33 cellular contexts compared by ENCODE assay signal in the genomic region with DNA sequence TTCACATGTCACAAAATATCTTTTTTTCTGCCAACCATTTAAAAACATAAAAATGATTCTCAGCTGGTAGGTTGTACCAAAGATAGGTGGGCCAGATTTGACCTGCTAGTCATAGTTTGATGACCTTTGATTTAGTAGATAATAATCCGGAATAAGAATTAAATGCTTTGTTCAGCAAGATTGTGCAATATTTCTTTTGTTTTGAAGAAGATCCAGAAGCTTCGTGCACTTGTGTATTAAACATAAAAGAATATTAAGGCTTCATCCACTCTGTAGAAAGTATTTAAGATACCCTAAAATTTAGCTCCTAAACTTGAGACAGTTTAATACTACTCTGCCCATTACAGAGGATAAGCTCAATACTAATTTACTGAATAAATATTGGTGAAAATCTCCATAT.
"Had no signal": no experiment of that assay in that cellular context is flagged by ENCODE, and none has a peak within 500 bp of the region (broad histone marks: within the 10 kb centered on the region; RNA-seq: fewer than 3 reads in every experiment).

No MANE protein-coding gene starts in this region.

- H3K4me3 ChIP-seq: adrenal gland, ascending aorta, body of pancreas, breast epithelium, cardiac muscle cell had no signal

- H3K9me3 ChIP-seq: adrenal gland, body of pancreas had no signal

- H3K27me3 ChIP-seq: adrenal gland, ascending aorta, body of pancreas, brain microvascular endothelial cell, breast epithelium, cardiac muscle cell had no signal

- DNase-seq: activated effector memory CD4-positive, alpha-beta T cell treated with anti-CD3 and anti-CD28 coated beads, Interleukin-2, amount 50 U/mL, for 16 hours; activated effector memory CD4-positive, alpha-beta T cell treated with Interleukin-2 at 50 U/mL for 16 hours; activated gamma-delta T cell; activated gamma-delta T cell treated with Interleukin-2 at 50 U/mL for 16 hours; activated naive CD4-positive, alpha-beta T cell; activated naive CD4-positive, alpha-beta T cell treated with anti-CD3 and anti-CD28 coated beads for 36 hours; activated naive CD4-positive, alpha-beta T cell treated with anti-CD3 and anti-CD28 coated beads, Interleukin-2, amount 10 ng/mL, durations not matched to agents 7 days and 5 days; activated naive CD4-positive, alpha-beta T cell treated with anti-CD3 and anti-CD28 coated beads, Interleukin-2, amount 50 U/mL, for 16 hours; activated naive CD4-positive, alpha-beta T cell treated with Interleukin-2 at 50 U/mL for 16 hours; activated naive CD8-positive, alpha-beta T cell treated with anti-CD3 and anti-CD28 coated beads for 36 hours; activated naive CD8-positive, alpha-beta T cell treated with anti-CD3 and anti-CD28 coated beads, Interleukin-2, amount 10 ng/mL, durations not matched to agents 7 days and 5 days; activated naive CD8-positive, alpha-beta T cell treated with anti-CD3 and anti-CD28 coated beads, Interleukin-2, amount 50 U/mL, for 24 hours; activated T-cell treated with anti-CD3 and anti-CD28 coated beads, Interleukin-2, amount 50 U/mL, for 24 hours; activated T-cell treated with anti-CD3 and anti-CD28 coated beads, Interleukin-2, amount 50 U/mL, for 4 hours; activated T-cell treated with anti-CD3 and anti-CD28 coated beads, Interleukin-2, amount 50 U/mL, for 48 hours; activated T-cell treated with anti-CD3 and anti-CD28 coated beads, Interleukin-2, amount 50 U/mL, for 72 hours; adrenal gland; amniotic stem cell; amygdala; anterior cingulate cortex; aorta; body of pancreas; brain microvascular endothelial cell; caudate nucleus; central memory CD4-positive, alpha-beta T cell; cerebellar nuclear complex had no signal

- H3K36me3 ChIP-seq: adrenal gland, brain microvascular endothelial cell, breast epithelium, cardiac muscle cell had no signal

- H3K4me1 ChIP-seq: adrenal gland, ascending aorta, body of pancreas, breast epithelium had no signal

- H3K27ac ChIP-seq: adrenal gland, ascending aorta, body of pancreas, brain microvascular endothelial cell, breast epithelium, cardiac muscle cell had no signal

- ATAC-seq: activated naive CD4-positive, alpha-beta T cell treated with anti-CD3 and anti-CD28 coated beads, Interleukin-2, amount 50 U/mL, for 72 hours; activated naive CD8-positive, alpha-beta T cell treated with anti-CD3 and anti-CD28 coated beads, Interleukin-2, amount 50 U/mL, for 24 hours; activated T-cell treated with anti-CD3 and anti-CD28 coated beads, Interleukin-2, amount 50 U/mL, for 4 hours; activated T-cell treated with anti-CD3 and anti-CD28 coated beads, Interleukin-2, amount 50 U/mL, for 72 hours; activated T-helper 17 cell treated with anti-CD3 and anti-CD28 coated beads, Interleukin-2, amount 50 U/mL, for 72 hours; body of pancreas had no signal

- FAIRE-seq: astrocyte, bronchial epithelial cell had no signal
